8 cellular contexts compared by ENCODE assay signal in the genomic region with DNA sequence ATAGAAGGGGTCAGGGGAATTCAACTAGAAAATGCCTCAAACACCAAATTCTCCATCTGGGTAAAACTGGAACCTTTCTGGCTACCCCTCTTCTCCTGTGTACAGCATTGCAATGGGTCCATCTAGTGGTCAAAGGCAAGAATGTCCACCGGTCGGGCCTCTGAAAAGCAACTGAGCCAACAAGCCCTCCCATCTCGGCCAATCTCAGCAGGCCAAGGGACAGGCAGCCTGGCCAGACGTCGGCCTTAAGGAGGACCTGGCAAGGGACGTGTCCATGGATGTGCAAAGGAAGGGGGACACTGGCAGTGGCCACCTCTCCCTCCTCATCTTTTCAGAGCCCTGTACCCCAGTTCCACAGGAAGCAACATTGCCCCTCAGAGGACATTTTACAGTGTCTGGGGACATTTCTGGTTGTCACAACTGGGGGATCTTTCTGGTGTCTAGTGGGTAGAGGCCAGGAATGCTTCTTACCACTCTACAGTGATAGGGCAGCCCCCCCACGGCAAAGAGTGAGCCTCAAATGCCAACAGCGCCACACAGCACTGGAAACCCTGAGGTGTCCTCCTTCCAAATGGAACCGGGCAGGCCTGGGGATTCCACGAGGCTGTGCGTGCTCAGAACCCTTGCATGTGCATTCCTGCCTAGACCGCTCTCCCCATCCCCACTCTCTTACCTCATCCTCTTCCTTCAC.
DNase-seq lines count a peak whose midpoint lies in the region; ATAC-seq and TF ChIP-seq lines count a peak whose summit lies in the region.

No MANE protein-coding gene starts in this region.

- no peak for ATAC-seq in CD4-positive, alpha-beta T cell (ENCODE audit: poor library complexity)
- ATAC-seq in GM18519 (IDR thresholded peaks at IDR 0.05; ENCODE audit: low FRiP score, unreplicated experiment) (peak; percentile 63), HG03108 (IDR thresholded peaks at IDR 0.05; ENCODE audit: unreplicated experiment) (peak; percentile 70), heart right ventricle (peak; percentile 71 to 87 (median 81)), psoas muscle (peak; percentile 77 to 92 (median 84))
- peak; percentile 45 for ATAC-seq in activated naive CD8-positive, alpha-beta T cell treated with anti-CD3 and anti-CD28 coated beads, Interleukin-2, amount 50 U/mL, for 24 hours

- H3K36me3 ChIP-seq in heart right ventricle = no peaks in the 10 kb centered on the region
- no peaks in the 10 kb centered on the region for H3K36me3 ChIP-seq in psoas muscle (ENCODE audit: insufficient read depth in 1 of 2, low read depth in 1 of 2)

- H3K9me3 Mint-ChIP-seq in CD4-positive, alpha-beta T cell = no peaks in the 10 kb centered on the region
- H3K9me3 Mint-ChIP-seq in activated naive CD8-positive, alpha-beta T cell treated with anti-CD3 and anti-CD28 coated beads, Interleukin-2, amount 50 U/mL, for 24 hours = no peaks in the 10 kb centered on the region

- H3K4me3 Mint-ChIP-seq in CD4-positive, alpha-beta T cell = no peak overlapping the region
- H3K4me3 Mint-ChIP-seq in activated naive CD8-positive, alpha-beta T cell treated with anti-CD3 and anti-CD28 coated beads, Interleukin-2, amount 50 U/mL, for 24 hours = no peak overlapping the region

- CTCF ChIA-PET in CD4-positive, alpha-beta T cell (lab: Charles Lee) = no interaction called here

- POLR2A ChIA-PET in CD4-positive, alpha-beta T cell (lab: Charles Lee) = no interaction called here

- H3K9me3 ChIP-seq in CD4-positive, alpha-beta T cell (ENCODE audit: control insufficient read depth, low read length) = no peaks in the 10 kb centered on the region
- H3K9me3 ChIP-seq in heart right ventricle (no peaks in the 10 kb centered on the region), psoas muscle (no peaks in the 10 kb centered on the region)

- H3K36me3 Mint-ChIP-seq in CD4-positive, alpha-beta T cell (ENCODE audit: low read depth) = no peaks in the 10 kb centered on the region
- H3K36me3 Mint-ChIP-seq in activated naive CD8-positive, alpha-beta T cell treated with anti-CD3 and anti-CD28 coated beads, Interleukin-2, amount 50 U/mL, for 24 hours (ENCODE audit: low read depth) = no peaks in the 10 kb centered on the region

- 26 to 29% methylated on average over 12 of the region's 12 CpGs for WGBS in heart right ventricle, 2 donors
- WGBS in psoas muscle, 3 donors = 27 to 34% (median 30%) methylated on average over 12 of the region's 12 CpGs

- DNase-seq in CD4-positive, alpha-beta T cell = peak in 1 of 10 experiments; percentile 2
- DNase-seq in NCI-H446 treated with DMSO at 0.1 percent for 48 hours (lab: John Stamatoyannopoulos, UW) (peak; percentile 23), heart right ventricle (peak; percentile 48 to 69), psoas muscle (peak; percentile 37 to 69), NCI-H1048 (lab: John Stamatoyannopoulos, UW) (no peak)
- peak; percentile 25 for DNase-seq in activated naive CD8-positive, alpha-beta T cell treated with anti-CD3 and anti-CD28 coated beads, Interleukin-2, amount 50 U/mL, for 24 hours

- no peaks in the 10 kb centered on the region for H3K27me3 Mint-ChIP-seq in CD4-positive, alpha-beta T cell
- H3K27me3 Mint-ChIP-seq in activated naive CD8-positive, alpha-beta T cell treated with anti-CD3 and anti-CD28 coated beads, Interleukin-2, amount 50 U/mL, for 24 hours = peaks cover 6% of the 10 kb centered on the region

- no peaks in the 10 kb centered on the region for H3K27me3 ChIP-seq in CD4-positive, alpha-beta T cell (ENCODE audit: control insufficient read depth, insufficient read depth, low read length)
- peaks cover 0 to 17% (median 3%) of the 10 kb centered on the region in 7 donors for H3K27me3 ChIP-seq in heart right ventricle
- no peaks in the 10 kb centered on the region for H3K27me3 ChIP-seq in psoas muscle (ENCODE audit: insufficient read depth in 3 of 3, low read length in 2 of 3)

- TF ChIP-seq CTCF in CD4-positive, alpha-beta T cell (IDR thresholded peaks at IDR 0.05) = peak; percentile 23
- TF ChIP-seq CTCF in heart right ventricle (IDR thresholded peaks at IDR 0.05) (peak; percentile 83 to 90 (median 87)), psoas muscle (IDR thresholded peaks at IDR 0.05) (peak; percentile 79)

- H3K4me3 ChIP-seq in heart right ventricle (no peak overlapping the region), psoas muscle (no peak overlapping the region)

- no peaks in the 10 kb centered on the region for H3K4me1 Mint-ChIP-seq in CD4-positive, alpha-beta T cell (ENCODE audit: low read depth)
- no peaks in the 10 kb centered on the region for H3K4me1 Mint-ChIP-seq in activated naive CD8-positive, alpha-beta T cell treated with anti-CD3 and anti-CD28 coated beads, Interleukin-2, amount 50 U/mL, for 24 hours

- no peak overlapping the region for H3K27ac ChIP-seq in CD4-positive, alpha-beta T cell (ENCODE audit: low read depth, low read length)
- H3K27ac ChIP-seq in heart right ventricle (no peak overlapping the region), psoas muscle (no peak overlapping the region)

- intact Hi-C loops in CD4-positive, alpha-beta T cell (cut with DNase I, micrococcal nuclease) = loop anchor here (5.0 to 10.0 kb wide), 2 partner anchors 347 to 349 kb away; no protein-coding TSS in a partner anchor
- intact Hi-C loops in heart right ventricle (cut with DNase I) = loop anchor here in 8 of 10 donors (1.0 to 10.0 kb wide), 5 partner anchors 232 to 921 kb away; a partner anchor contains a TSS
- intact Hi-C loops in psoas muscle (cut with DNase I) = loop anchor here (2.0 to 10.0 kb wide), 3 partner anchors 229 to 347 kb away; no protein-coding TSS in a partner anchor

- no peak overlapping the region for H3K27ac Mint-ChIP-seq in CD4-positive, alpha-beta T cell
- no peak overlapping the region for H3K27ac Mint-ChIP-seq in activated naive CD8-positive, alpha-beta T cell treated with anti-CD3 and anti-CD28 coated beads, Interleukin-2, amount 50 U/mL, for 24 hours

- H3K4me1 ChIP-seq in heart right ventricle (peaks cover 0 to 22% (median 11%) of the 10 kb centered on the region in 9 donors), psoas muscle (no peaks in the 10 kb centered on the region)

Comparison
In these comparisons a context has a peak if more than half of its experiments do, and no peak if none do; other contexts are left out.
1. CTCF ChIP-seq: peak in every context shown above with its lines; median percentile 87 in heart right ventricle; 79 in psoas muscle; 23 in CD4-positive, alpha-beta T cell.